ENCODE assay signal across 8 cellular contexts in the genomic region with DNA sequence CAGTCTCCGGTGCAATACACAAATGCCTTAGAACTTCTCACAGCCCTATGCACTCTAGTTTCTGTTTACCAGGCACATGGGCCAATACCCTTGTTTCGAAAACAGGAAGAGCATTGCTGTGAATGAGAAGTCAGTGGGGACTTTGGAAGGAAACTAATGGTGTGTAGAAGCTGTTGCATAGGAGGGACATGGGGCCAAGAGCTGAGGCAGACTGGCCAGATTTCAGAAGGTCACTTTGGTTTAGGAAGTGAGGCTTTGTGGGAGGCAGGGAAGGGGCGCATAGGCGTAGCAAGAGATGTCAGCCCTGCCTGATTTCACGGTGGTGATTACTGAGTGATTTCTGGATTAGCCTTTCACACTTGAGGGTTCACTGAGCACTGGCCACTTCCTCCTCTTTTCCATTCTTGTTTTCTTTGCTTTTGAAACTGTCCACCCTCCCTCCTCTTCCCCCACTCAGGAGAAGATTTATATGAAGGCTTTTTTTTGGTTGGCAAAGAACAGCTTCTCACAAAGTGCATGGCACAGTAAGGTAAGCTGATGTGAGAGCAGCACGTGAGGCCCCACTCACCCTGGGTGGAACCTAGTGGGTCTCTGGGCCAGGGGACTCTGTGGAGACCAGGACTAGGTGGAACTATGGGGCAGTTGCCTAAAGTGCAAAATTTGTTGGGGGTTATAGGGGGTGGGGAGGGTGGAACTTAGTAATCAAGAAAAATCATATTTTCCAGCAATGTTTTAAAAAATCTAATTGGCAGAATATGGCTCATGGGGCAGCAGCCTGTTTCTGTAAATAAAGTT. TPM values are rescaled to one million over a fixed set of nuclear protein-coding genes. Genes with fewer than 3 reads are reported as not detected.
A peak's percentile ranks its signal among the peaks of the same experiment; 100 is the strongest.
DNase-seq lines count a peak whose midpoint lies in the region; ATAC-seq, FAIRE-seq and TF ChIP-seq lines count a peak whose summit lies in the region.

No MANE protein-coding gene starts in this region.

- DNase-seq in SJCRH30: peak; percentile 90 to 98
- peak in 1 of 3 donors; percentile 40 for DNase-seq in mucosa of descending colon
- DNase-seq in NCI-H446 treated with DMSO at 0.1 percent for 48 hours (lab: John Stamatoyannopoulos, UW): no peak
- DNase-seq in activated naive CD4-positive, alpha-beta T cell treated with Interleukin-2 at 50 U/mL for 16 hours: no peak
- DNase-seq in HTR-8/SVneo (ENCODE audit: insufficient read length, low spot score): no peak
- DNase-seq in GDM1 (lab: John Stamatoyannopoulos, UW): no peak

- H3K9me3 ChIP-seq in SJCRH30 (replicated peaks) (no peaks in the 10 kb centered on the region), mucosa of descending colon (no peaks in the 10 kb centered on the region)

- intact Hi-C loops in mucosa of descending colon (cut with DNase I, micrococcal nuclease): no loop called here

- ATAC-seq in GM19023 (IDR thresholded peaks at IDR 0.05; ENCODE audit: unreplicated experiment): peak; percentile 79
- peak; percentile 79 for ATAC-seq in HG02943 (IDR thresholded peaks at IDR 0.05; ENCODE audit: low read depth, unreplicated experiment)
- peak; percentile 69 for ATAC-seq in mucosa of descending colon

- H3K36me3 ChIP-seq in SJCRH30 (no peaks in the 10 kb centered on the region), mucosa of descending colon (ENCODE audit: low read depth) (no peaks in the 10 kb centered on the region)

- no peak for TF ChIP-seq CTCF in mucosa of descending colon (IDR thresholded peaks at IDR 0.05)

- peak overlapping the region; percentile 22 for H3K4me3 ChIP-seq in SJCRH30
- H3K4me3 ChIP-seq in mucosa of descending colon: no peak overlapping the region

- H3K27me3 ChIP-seq in SJCRH30: no peaks in the 10 kb centered on the region

- H3K4me1 ChIP-seq in SJCRH30 (peaks cover 53% of the 10 kb centered on the region), mucosa of descending colon (ENCODE audit: low read depth) (peaks cover 3% of the 10 kb centered on the region)

- FAIRE-seq in HTR-8/SVneo (lab: Jason Lieb, UNC): no peak

- peak overlapping the region; percentile 88 for H3K27ac ChIP-seq in SJCRH30

RNA-seq across cellular contexts. Expression of a gene that starts 6.1 kb away (rescaled TPM):
- total RNA-seq in SJCRH30 (2014; rRNA removed; shearing (Covaris generic)): 1.5 and 2.1 TPM in 2 replicates
- total RNA-seq in mucosa of descending colon: under 1 TPM in 1 of 3 donors, not detected in 2; 0.46 TPM

Comparison
In these comparisons a context has a peak if more than half of its experiments do, and no peak if none do; other contexts are left out.
1. DNase-seq: peak in SJCRH30 (2 of 2); none in NCI-H446 treated with DMSO at 0.1 percent for 48 hours (single experiment), activated naive CD4-positive, alpha-beta T cell treated with Interleukin-2 at 50 U/mL for 16 hours (single experiment), HTR-8/SVneo (single experiment) and GDM1 (single experiment).
2. Peak in every context shown above with its lines, with median percentiles within 50 percentile points of each other: ATAC-seq.